In the genomic region with DNA sequence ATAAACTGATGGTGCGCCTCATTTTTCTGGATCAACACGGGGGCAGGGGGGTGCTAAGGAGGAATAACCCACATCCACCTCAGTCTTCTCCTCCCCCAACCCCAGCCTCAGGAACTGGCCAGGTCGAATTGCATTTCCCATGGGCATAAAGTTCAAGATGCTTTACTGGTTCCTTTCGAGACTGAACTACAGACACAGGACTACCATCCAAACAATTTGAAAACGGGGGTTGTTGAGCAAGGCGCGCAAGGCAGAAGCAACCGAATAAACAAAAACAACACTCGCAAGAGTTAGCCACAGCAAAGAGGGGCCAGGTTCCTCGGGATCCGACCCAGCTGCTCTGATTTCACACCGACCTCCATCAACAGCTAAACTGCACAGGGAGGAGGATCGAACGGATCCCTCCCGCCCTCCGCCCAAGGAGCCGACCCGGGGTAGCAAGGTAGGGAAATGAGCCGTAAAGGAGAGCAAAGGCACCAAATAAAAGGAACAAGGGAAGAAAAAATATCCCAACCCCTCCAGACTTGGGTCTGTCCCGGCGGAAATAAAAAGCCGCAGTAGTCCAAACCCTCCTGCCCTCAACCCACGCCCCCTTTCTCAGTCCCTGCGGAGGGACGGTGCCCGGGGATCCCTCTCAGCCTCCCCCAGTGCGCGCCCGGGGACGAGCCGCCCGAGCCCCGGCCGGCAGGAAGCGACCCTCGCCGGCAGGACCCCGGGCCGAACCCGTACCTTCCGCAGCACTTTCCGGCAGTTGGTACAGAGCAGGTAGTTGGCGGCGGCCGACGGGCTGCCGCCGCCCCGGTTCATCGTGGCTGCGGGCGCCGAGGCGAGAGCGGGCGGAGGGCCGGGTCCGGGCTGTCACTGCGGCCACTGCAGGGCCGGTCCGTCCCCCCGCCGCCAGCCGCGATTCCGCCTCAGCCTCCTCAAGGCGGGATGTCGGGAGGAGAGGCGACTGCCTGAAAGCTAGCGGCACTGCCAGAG, we compare ENCODE assay signal across 8 cellular contexts. TPM values are rescaled to one million over a fixed set of nuclear protein-coding genes. Genes with fewer than 3 reads are reported as not detected.
A peak's percentile ranks its signal among the peaks of the same experiment; 100 is the strongest.
DNase-seq lines count a peak whose midpoint lies in the region; ATAC-seq and TF ChIP-seq lines count a peak whose summit lies in the region.

No MANE protein-coding gene starts in this region.

- no peak for TF ChIP-seq EP300 in tibial nerve (IDR thresholded peaks at IDR 0.05)

- peaks cover 47% of the 10 kb centered on the region for H3K79me2 ChIP-seq in GM23338 (replicated peaks; ENCODE audit: insufficient read depth)

- H3K27me3 ChIP-seq in GM23338 (ENCODE audit: insufficient read depth), result peaks cover 31% of the 10 kb centered on the region
- H3K27me3 ChIP-seq in MG63, result peaks cover 31% of the 10 kb centered on the region
- no peaks in the 10 kb centered on the region for H3K27me3 ChIP-seq in esophagus (ENCODE audit: control insufficient read depth in 1 of 2, insufficient read depth in 2 of 2, low read length in 2 of 2)
- no peaks in the 10 kb centered on the region for H3K27me3 ChIP-seq in mucosa of rectum (ENCODE audit: control insufficient read depth in 2 of 2, insufficient read depth in 2 of 2, low read length in 2 of 2)
- no peaks in the 10 kb centered on the region for H3K27me3 ChIP-seq in tibial nerve

- no peak for TF ChIP-seq POLR2A in tibial nerve (IDR thresholded peaks at IDR 0.05)

- H3K36me3 ChIP-seq in GM23338 (ENCODE audit: insufficient read depth) (no peaks in the 10 kb centered on the region), MG63 (no peaks in the 10 kb centered on the region), esophagus (ENCODE audit: control insufficient read depth in 2 of 2, insufficient read depth in 2 of 2, low read length in 1 of 2) (no peaks in the 10 kb centered on the region), mucosa of rectum (ENCODE audit: control insufficient read depth in 2 of 2, insufficient read depth in 2 of 2, low read length in 2 of 2) (no peaks in the 10 kb centered on the region), tibial nerve (no peaks in the 10 kb centered on the region)

- H3K4me2 ChIP-seq in GM23338, result peak overlapping the region; percentile 85

- H3K9me3 ChIP-seq in MG63, result no peaks in the 10 kb centered on the region
- H3K9me3 ChIP-seq in esophagus (ENCODE audit: control insufficient read depth in 2 of 2, insufficient read depth in 1 of 2, low read depth in 1 of 2, low read length in 1 of 2), result no peaks in the 10 kb centered on the region
- no peaks in the 10 kb centered on the region for H3K9me3 ChIP-seq in mucosa of rectum (ENCODE audit: control insufficient read depth in 2 of 2, low read length in 2 of 2)
- no peaks in the 10 kb centered on the region for H3K9me3 ChIP-seq in tibial nerve

- no peaks in the 10 kb centered on the region for H4K20me1 ChIP-seq in GM23338 (replicated peaks; ENCODE audit: insufficient read depth)

- peaks cover 40% of the 10 kb centered on the region for H3K4me1 ChIP-seq in GM23338 (ENCODE audit: insufficient read depth)
- H3K4me1 ChIP-seq in esophagus (ENCODE audit: control insufficient read depth in 2 of 2, insufficient read depth in 2 of 2, low read length in 1 of 2), result no peaks in the 10 kb centered on the region
- peaks cover 0 to 15% of the 10 kb centered on the region in 2 donors for H3K4me1 ChIP-seq in mucosa of rectum (ENCODE audit: control insufficient read depth in 2 of 2, insufficient read depth in 2 of 2, low read length in 2 of 2)
- peaks cover 0 to 62% (median 24%) of the 10 kb centered on the region in 4 donors for H3K4me1 ChIP-seq in tibial nerve

- peak overlapping the region; percentile 72 for H3K4me3 ChIP-seq in GM23338
- peak overlapping the region; percentile 44 for H3K4me3 ChIP-seq in MG63
- peak overlapping the region; percentile 78 to 98 for H3K4me3 ChIP-seq in esophagus (ENCODE audit: low read depth in 1 of 2, low read length in 2 of 2)
- peak overlapping the region; percentile 59 to 93 for H3K4me3 ChIP-seq in mucosa of rectum (ENCODE audit: low read length in 2 of 2)
- H3K4me3 ChIP-seq in tibial nerve, result peak overlapping the region; percentile 67 to 98 (median 86)

- no peak overlapping the region for H3K27ac ChIP-seq in GM23338 (ENCODE audit: low read depth)
- H3K27ac ChIP-seq in esophagus (ENCODE audit: low read depth in 2 of 2, low read length in 1 of 2), result peak overlapping the region; percentile 73 to 85
- peak overlapping the region; percentile 71 to 87 for H3K27ac ChIP-seq in mucosa of rectum (ENCODE audit: low read depth in 2 of 2, low read length in 2 of 2)
- H3K27ac ChIP-seq in tibial nerve, result peak overlapping the region; percentile 89 to 96 (median 93)

- peaks cover 15% of the 10 kb centered on the region for H3K27me3 Mint-ChIP-seq in GM23338 (ENCODE audit: insufficient read depth, low read depth, poor library complexity)

- DNase-seq in ELF-1 (ENCODE audit: low read depth, low spot score) (peak; percentile 53), GM23338 (ENCODE audit: low spot score) (peak; percentile 51), MG63 (no peak), tibial nerve (ENCODE audit: low spot score in 2 of 2) (no peak), HPDE6-E6E7 (ENCODE audit: extremely low spot score) (no peak)
- DNase-seq in activated CD8-positive, alpha-beta memory T cell treated with anti-CD3 and anti-CD28 coated beads, Interleukin-2, amount 50 U/mL, for 48 hours, result peak; percentile 64

- H3K4me1 Mint-ChIP-seq in GM23338, result peaks cover 42% of the 10 kb centered on the region

- H3K9ac ChIP-seq in mucosa of rectum (ENCODE audit: low read depth in 1 of 2, low read length in 2 of 2), result peak overlapping the region; percentile 72 to 81

- H3K9me2 ChIP-seq in GM23338 (ENCODE audit: insufficient read depth), result no peaks in the 10 kb centered on the region

- no peak for TF ChIP-seq CTCF in GM23338 (conservative IDR thresholded peaks at IDR 0.05; ENCODE audit: low read depth in 2 of 2)
- TF ChIP-seq CTCF in tibial nerve (IDR thresholded peaks at IDR 0.05), result no peak

- ATAC-seq in GM23338, result peak; percentile 14

- no peaks in the 10 kb centered on the region; the same call in 2 of the 3 replicates for H3K9me3 Mint-ChIP-seq in GM23338

- H3F3A ChIP-seq in GM23338 (replicated peaks; ENCODE audit: low read depth), result no peaks in the 10 kb centered on the region

- no peaks in the 10 kb centered on the region for H3K36me3 Mint-ChIP-seq in GM23338 (ENCODE audit: low read depth)

- peak overlapping the region; percentile 0 for H2AFZ ChIP-seq in GM23338

- no peak overlapping the region; the same call in 2 of the 3 replicates for H3K4me3 Mint-ChIP-seq in GM23338

- H3K27ac Mint-ChIP-seq in GM23338, result peak overlapping the region; percentile 76

- 0% methylated on average over 54 to 70 of the region's 70 CpGs for WGBS in esophagus, 2 donors
- 0 to 1% methylated on average over 30 to 67 of the region's 70 CpGs for WGBS in tibial nerve, 2 donors

TF ChIP-seq in GM23338, 12 proteins besides CTCF, POLR2A, EP300 and RAD21 (continues in another document):
- TF ChIP-seq NANOG (IDR thresholded peaks at IDR 0.05; ENCODE audit: borderline replicate concordance), result no peak
- TF ChIP-seq POLR2AphosphoS5 (IDR thresholded peaks at IDR 0.05; ENCODE audit: low read depth), result no peak
- TF ChIP-seq CREB1 (CRISPR knock-in tag; IDR thresholded peaks at IDR 0.05; ENCODE audit: low read depth), result no peak
- TF ChIP-seq, protein P1, sequence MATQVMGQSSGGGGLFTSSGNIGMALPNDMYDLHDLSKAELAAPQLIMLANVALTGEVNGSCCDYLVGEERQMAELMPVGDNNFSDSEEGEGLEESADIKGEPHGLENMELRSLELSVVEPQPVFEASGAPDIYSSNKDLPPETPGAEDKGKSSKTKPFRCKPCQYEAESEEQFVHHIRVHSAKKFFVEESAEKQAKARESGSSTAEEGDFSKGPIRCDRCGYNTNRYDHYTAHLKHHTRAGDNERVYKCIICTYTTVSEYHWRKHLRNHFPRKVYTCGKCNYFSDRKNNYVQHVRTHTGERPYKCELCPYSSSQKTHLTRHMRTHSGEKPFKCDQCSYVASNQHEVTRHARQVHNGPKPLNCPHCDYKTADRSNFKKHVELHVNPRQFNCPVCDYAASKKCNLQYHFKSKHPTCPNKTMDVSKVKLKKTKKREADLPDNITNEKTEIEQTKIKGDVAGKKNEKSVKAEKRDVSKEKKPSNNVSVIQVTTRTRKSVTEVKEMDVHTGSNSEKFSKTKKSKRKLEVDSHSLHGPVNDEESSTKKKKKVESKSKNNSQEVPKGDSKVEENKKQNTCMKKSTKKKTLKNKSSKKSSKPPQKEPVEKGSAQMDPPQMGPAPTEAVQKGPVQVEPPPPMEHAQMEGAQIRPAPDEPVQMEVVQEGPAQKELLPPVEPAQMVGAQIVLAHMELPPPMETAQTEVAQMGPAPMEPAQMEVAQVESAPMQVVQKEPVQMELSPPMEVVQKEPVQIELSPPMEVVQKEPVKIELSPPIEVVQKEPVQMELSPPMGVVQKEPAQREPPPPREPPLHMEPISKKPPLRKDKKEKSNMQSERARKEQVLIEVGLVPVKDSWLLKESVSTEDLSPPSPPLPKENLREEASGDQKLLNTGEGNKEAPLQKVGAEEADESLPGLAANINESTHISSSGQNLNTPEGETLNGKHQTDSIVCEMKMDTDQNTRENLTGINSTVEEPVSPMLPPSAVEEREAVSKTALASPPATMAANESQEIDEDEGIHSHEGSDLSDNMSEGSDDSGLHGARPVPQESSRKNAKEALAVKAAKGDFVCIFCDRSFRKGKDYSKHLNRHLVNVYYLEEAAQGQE (IDR thresholded peaks at IDR 0.05; ENCODE audit: unreplicated experiment), result no peak
- no peak for TF ChIP-seq EZH2phosphoT487 (IDR thresholded peaks at IDR 0.05; ENCODE audit: unreplicated experiment)
- TF ChIP-seq, protein P2, sequence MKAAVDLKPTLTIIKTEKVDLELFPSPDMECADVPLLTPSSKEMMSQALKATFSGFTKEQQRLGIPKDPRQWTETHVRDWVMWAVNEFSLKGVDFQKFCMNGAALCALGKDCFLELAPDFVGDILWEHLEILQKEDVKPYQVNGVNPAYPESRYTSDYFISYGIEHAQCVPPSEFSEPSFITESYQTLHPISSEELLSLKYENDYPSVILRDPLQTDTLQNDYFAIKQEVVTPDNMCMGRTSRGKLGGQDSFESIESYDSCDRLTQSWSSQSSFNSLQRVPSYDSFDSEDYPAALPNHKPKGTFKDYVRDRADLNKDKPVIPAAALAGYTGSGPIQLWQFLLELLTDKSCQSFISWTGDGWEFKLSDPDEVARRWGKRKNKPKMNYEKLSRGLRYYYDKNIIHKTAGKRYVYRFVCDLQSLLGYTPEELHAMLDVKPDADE (IDR thresholded peaks at IDR 0.05), result no peak
- no peak for TF ChIP-seq JUNB (IDR thresholded peaks at IDR 0.05; ENCODE audit: unreplicated experiment)
- TF ChIP-seq ZNF114 (CRISPR knock-in tag; IDR thresholded peaks at IDR 0.05), result no peak
- TF ChIP-seq ZNF331 (CRISPR knock-in tag; IDR thresholded peaks at IDR 0.05; ENCODE audit: low read depth), result no peak
- TF ChIP-seq STAT1 (IDR thresholded peaks at IDR 0.05; ENCODE audit: unreplicated experiment), result no peak

RNA-seq across cellular contexts. Expression of a gene that starts 0.7 kb away (rescaled TPM):
- 30.5 and 32.4 TPM in 2 replicates for total RNA-seq in GM23338 (2014; rRNA removed; shearing (Covaris generic))
- polyA plus RNA-seq in GM23338 (2016; fragmentation: Nextera tagmentation; extraction: Ambion mirVana) (5.3 and 5.5 TPM in 2 replicates), esophagus (1 to 10 TPM; 3.7 TPM)
- 0.69 and 0.79 TPM in 2 replicates for total RNA-seq in MG63 (2014; rRNA removed; shearing (Covaris generic); ENCODE audit: low replicate concordance)
- total RNA-seq in tibial nerve, result 100 to 1,000 TPM in 1 of 4 donors, 10 to 100 TPM in 3; 57.9 to 106 (median 71.8) TPM

Comparison
In these comparisons a context has a peak if more than half of its experiments do, and no peak if none do; other contexts are left out.
1. DNase-seq: peak in ELF-1 (single experiment), GM23338 (single experiment) and activated CD8-positive, alpha-beta memory T cell treated with anti-CD3 and anti-CD28 coated beads, Interleukin-2, amount 50 U/mL, for 48 hours (single experiment); none in MG63 (single experiment), tibial nerve (0 of 2) and HPDE6-E6E7 (single experiment).
2. RNA of a gene that starts 0.7 kb away (total RNA-seq): 57.9 to 106 TPM in tibial nerve and 30.5 to 32.4 TPM in GM23338; 0.69 to 0.79 TPM in MG63; every median in the first group is over 10 times any median in the second.
3. Peak in every context shown above with its lines, with median percentiles within 50 percentile points of each other: H3K4me3 ChIP-seq.